In genomic region chr12:104852102-104852501, GRCh38 we compare ENCODE assay signal across 13 cellular contexts.
DNase-seq lines count a peak whose midpoint lies in the region; TF ChIP-seq lines count a peak whose summit lies in the region.
"Had no signal": no experiment of that assay in that cellular context is flagged by ENCODE, and none has a peak within 500 bp of the region (broad histone marks: within the 10 kb centered on the region; RNA-seq: fewer than 3 reads in every experiment).

No MANE protein-coding gene starts in this region.

- H3K27ac ChIP-seq in smooth muscle cell (ENCODE audit: low read depth): no peak overlapping the region
- H3K27ac ChIP-seq: A549 had no signal

- H3K4me1 Mint-ChIP-seq in osteocyte (ENCODE audit: unreplicated experiment): peaks cover 25% of the 10 kb centered on the region
- H3K4me1 Mint-ChIP-seq: CD14-positive monocyte, IgD-negative memory B cell had no signal

- no peak overlapping the region for H2AFZ ChIP-seq in smooth muscle cell (ENCODE audit: low read depth)

- H3K36me3 ChIP-seq in adipocyte (ENCODE audit: control insufficient read depth, insufficient read depth, low read length, severe bottlenecking): peaks cover 4% of the 10 kb centered on the region
- no peaks in the 10 kb centered on the region for H3K36me3 ChIP-seq in smooth muscle cell (ENCODE audit: low read depth)

- no peaks in the 10 kb centered on the region for H3K79me2 ChIP-seq in smooth muscle cell (ENCODE audit: low read depth)

- DNase-seq in HS-5 (ENCODE audit: low read depth) (peak; percentile 33), adipocyte (ENCODE audit: low read depth) (peak; percentile 40), osteocyte (ENCODE audit: extremely low spot score, unreplicated experiment) (no peak), smooth muscle cell (lab: John Stamatoyannopoulos, UW; ENCODE audit: unreplicated experiment) (no peak), anterior cingulate cortex (lab: John Stamatoyannopoulos, UW) (no peak)
- no peak for DNase-seq in activated CD4-positive, alpha-beta T cell treated with anti-CD3 and anti-CD28 coated beads for 1 hour
- DNase-seq: Caco-2; CD8-positive, alpha-beta T cell; DND-41; HCEC 1CT had no signal

- no peak overlapping the region for H3K4me2 ChIP-seq in smooth muscle cell
- H3K4me2 ChIP-seq: A549 had no signal

- TF ChIP-seq CTCF in osteocyte (IDR thresholded peaks at IDR 0.05) (no peak), smooth muscle cell (IDR thresholded peaks at IDR 0.05; ENCODE audit: borderline replicate concordance, insufficient read depth, poor library complexity, severe bottlenecking) (no peak)

- H3K4me3 ChIP-seq in adipocyte (ENCODE audit: low read length): no peak overlapping the region
- H3K4me3 ChIP-seq in smooth muscle cell: no peak overlapping the region
- H3K4me3 ChIP-seq: A549 had no signal

- H4K20me1 ChIP-seq in smooth muscle cell (ENCODE audit: low read depth): no peaks in the 10 kb centered on the region

- peak overlapping the region; percentile 24 for H3K4me3 Mint-ChIP-seq in osteocyte (ENCODE audit: unreplicated experiment)
- H3K4me3 Mint-ChIP-seq: CD14-positive monocyte; CD8-positive, alpha-beta T cell; IgD-negative memory B cell had no signal

- H3K9me3 ChIP-seq in adipocyte (ENCODE audit: control insufficient read depth, low read length) (no peaks in the 10 kb centered on the region), smooth muscle cell (replicated peaks; ENCODE audit: low read depth) (no peaks in the 10 kb centered on the region)
- H3K9me3 ChIP-seq: A549, Caco-2 had no signal

- H3F3A ChIP-seq in smooth muscle cell (ENCODE audit: low read depth): no peaks in the 10 kb centered on the region

- H3K27me3 Mint-ChIP-seq in osteocyte (ENCODE audit: unreplicated experiment): no peaks in the 10 kb centered on the region
- H3K27me3 Mint-ChIP-seq: IgD-negative memory B cell had no signal

- H3K9me3 Mint-ChIP-seq in osteocyte (ENCODE audit: unreplicated experiment): no peaks in the 10 kb centered on the region
- H3K9me3 Mint-ChIP-seq: CD8-positive, alpha-beta T cell; IgD-negative memory B cell had no signal

- H3K36me3 Mint-ChIP-seq in osteocyte (ENCODE audit: unreplicated experiment): peaks cover 3% of the 10 kb centered on the region
- H3K36me3 Mint-ChIP-seq: CD14-positive monocyte; CD8-positive, alpha-beta T cell; IgD-negative memory B cell had no signal

- WGBS in smooth muscle cell (ENCODE audit: low lambda C conversion rate): 77% methylated on average over 2 of the region's 2 CpGs

- no peak overlapping the region for H3K9ac ChIP-seq in adipocyte (ENCODE audit: low read length)
- no peak overlapping the region for H3K9ac ChIP-seq in smooth muscle cell (ENCODE audit: low read depth)

- peaks cover 5% of the 10 kb centered on the region for H3K4me1 ChIP-seq in adipocyte (ENCODE audit: control insufficient read depth, insufficient read depth, low read length)
- no peaks in the 10 kb centered on the region for H3K4me1 ChIP-seq in smooth muscle cell (ENCODE audit: low read depth)
- H3K4me1 ChIP-seq: A549, Caco-2 had no signal

- peak overlapping the region; percentile 58 for H3K27ac Mint-ChIP-seq in osteocyte (ENCODE audit: unreplicated experiment)
- H3K27ac Mint-ChIP-seq: CD14-positive monocyte; CD8-positive, alpha-beta T cell; IgD-negative memory B cell had no signal

- no peaks in the 10 kb centered on the region for H3K27me3 ChIP-seq in adipocyte (replicated peaks; ENCODE audit: control insufficient read depth, insufficient read depth, low read length)
- H3K27me3 ChIP-seq in smooth muscle cell (ENCODE audit: low read depth): no peaks in the 10 kb centered on the region

Comparison
In these comparisons a context has a peak if more than half of its experiments do, and no peak if none do; other contexts are left out.
1. DNase-seq: peak in HS-5 (single experiment) and adipocyte (single experiment); none in osteocyte (single experiment), activated CD4-positive, alpha-beta T cell treated with anti-CD3 and anti-CD28 coated beads for 1 hour (single experiment), smooth muscle cell (single experiment) and anterior cingulate cortex (0 of 58).